Comparison of ENCODE assay signal across 26 cellular contexts in genomic region chr7:25361388-25361787, GRCh38.
A peak's percentile ranks its signal among the peaks of the same experiment; 100 is the strongest.
DNase-seq lines count a peak whose midpoint lies in the region; FAIRE-seq and TF ChIP-seq lines count a peak whose summit lies in the region.
"Had no signal": no experiment of that assay in that cellular context is flagged by ENCODE, and none has a peak within 500 bp of the region (broad histone marks: within the 10 kb centered on the region; RNA-seq: fewer than 3 reads in every experiment).

No MANE protein-coding gene starts in this region.

- 47% methylated on average over 4 of the region's 5 CpGs for WGBS in mammary epithelial cell (ENCODE audit: low coverage, missing lambda C conversion rate)

- TF ChIP-seq CTCF in C4-2B (conservative IDR thresholded peaks at IDR 0.05) (no peak), nephron (IDR thresholded peaks at IDR 0.05; ENCODE audit: unreplicated experiment in 3 of 3) (no peak), mammary epithelial cell (conservative IDR thresholded peaks at IDR 0.05 in 1 of 2, IDR thresholded peaks at IDR 0.05 in 1 of 2; ENCODE audit: extremely low read depth in 1 of 2, insufficient read depth in 1 of 2, low read depth in 1 of 2, low read length in 2 of 2) (no peak), brain microvascular endothelial cell (IDR thresholded peaks at IDR 0.05; ENCODE audit: low read depth, low read length, missing control alignments) (no peak)

- no peaks in the 10 kb centered on the region for H4K20me1 ChIP-seq in mammary epithelial cell (ENCODE audit: insufficient read depth, low read length)
- H4K20me1 ChIP-seq: BLaER1 treated with 17β-estradiol and CSF1 and Interleukin-3, amounts not matched to agents 10 nM and 100 nM had no signal

- in situ Hi-C loops in mammary epithelial cell (cut with MboI; ENCODE audit: low sequenced_read_pairs in 2 of 2), result no loop called here
- in situ Hi-C loops in brain microvascular endothelial cell (cut with HindIII; ENCODE audit: low pct_ligation_motif_present, low sequenced_read_pairs), result no loop called here

- dilution Hi-C loops in mammary epithelial cell (cut with HindIII; ENCODE audit: low sequenced_read_pairs), result loop anchor here (5.0 kb wide), 1 partner anchor 49 kb away; no protein-coding TSS in a partner anchor

- H3K79me2 ChIP-seq in mammary epithelial cell (ENCODE audit: insufficient read depth, low read length), result no peaks in the 10 kb centered on the region

- DNase-seq in HTR-8/SVneo (ENCODE audit: insufficient read length, low spot score) (no peak), mammary epithelial cell (no peak), inferior parietal cortex (ENCODE audit: extremely low spot score) (no peak), SW480 (ENCODE audit: low spot score) (no peak), brain microvascular endothelial cell (no peak)
- DNase-seq: 8988T; ACHN; AML-193; BE2C; Calu3; CD4-positive, alpha-beta memory T cell; COR-L47; DMS79; EL; GDM1; GOT3; HFFc6 had no signal

- no peaks in the 10 kb centered on the region for H3K36me3 Mint-ChIP-seq in nephron (ENCODE audit: low read depth)
- H3K36me3 Mint-ChIP-seq: CD4-positive, alpha-beta memory T cell had no signal

- H3K27me3 ChIP-seq in mammary epithelial cell (ENCODE audit: insufficient read depth, low read length) (peaks cover 2% of the 10 kb centered on the region), brain microvascular endothelial cell (replicated peaks) (no peaks in the 10 kb centered on the region)
- H3K27me3 ChIP-seq: BLaER1 treated with 17β-estradiol and CSF1 and Interleukin-3, amounts not matched to agents 10 nM and 100 nM had no signal

- H3K9me3 Mint-ChIP-seq in nephron, result peaks cover 3% of the 10 kb centered on the region

- CTCF ChIA-PET in mammary epithelial cell (lab: Charles Lee; ENCODE audit: low non-redundant PET), result interaction anchor here (0.7 kb wide), 1 partner anchor 204 kb away, joined by 3 read pairs; no protein-coding TSS in a partner anchor

- no peaks in the 10 kb centered on the region for H3K9me3 ChIP-seq in mammary epithelial cell (replicated peaks; ENCODE audit: insufficient read depth, low read length)
- H3K9me3 ChIP-seq: A549; BE2C; BLaER1 treated with 17β-estradiol and CSF1 and Interleukin-3, amounts not matched to agents 10 nM and 100 nM; HAP-1 had no signal

- H3K4me3 Mint-ChIP-seq in nephron, result no peak overlapping the region
- H3K4me3 Mint-ChIP-seq: CD4-positive, alpha-beta memory T cell; HFFc6 had no signal

- no peaks in the 10 kb centered on the region for H3K36me3 ChIP-seq in mammary epithelial cell (ENCODE audit: insufficient read depth, low read length)
- no peaks in the 10 kb centered on the region for H3K36me3 ChIP-seq in brain microvascular endothelial cell (replicated peaks)
- H3K36me3 ChIP-seq: BE2C; BLaER1 treated with 17β-estradiol and CSF1 and Interleukin-3, amounts not matched to agents 10 nM and 100 nM; HAP-1 had no signal

- no peaks in the 10 kb centered on the region for H3K4me1 ChIP-seq in mammary epithelial cell (ENCODE audit: insufficient read depth, low read length)
- H3K4me1 ChIP-seq: A549, BE2C had no signal

- no peak overlapping the region for H3K9ac ChIP-seq in mammary epithelial cell (ENCODE audit: insufficient read depth, low read length)
- H3K9ac ChIP-seq: BLaER1 treated with 17β-estradiol and CSF1 and Interleukin-3, amounts not matched to agents 10 nM and 100 nM had no signal

- H3K27me3 Mint-ChIP-seq in nephron (ENCODE audit: low read depth), result no peaks in the 10 kb centered on the region

- peaks cover 31% of the 10 kb centered on the region for H3K4me1 Mint-ChIP-seq in nephron

- H2AFZ ChIP-seq in mammary epithelial cell (ENCODE audit: low read depth, low read length), result no peak overlapping the region

- no TSS peak for BruUV-seq in mammary epithelial cell (replicated peaks; lab: Mats Ljungman, UMichigan)

- peak; percentile 52 for FAIRE-seq in HTR-8/SVneo (lab: Jason Lieb, UNC)
- FAIRE-seq: A549, GM12878, GM19239, H54 had no signal

- H3K27ac ChIP-seq in C4-2B, result peak overlapping the region; percentile 24
- H3K27ac ChIP-seq in cingulate gyrus (ENCODE audit: low read depth, low read length), result peak overlapping the region; percentile 69
- H3K27ac ChIP-seq in mammary epithelial cell (ENCODE audit: insufficient read depth, low read depth, low read length), result no peak overlapping the region
- no peak overlapping the region for H3K27ac ChIP-seq in brain microvascular endothelial cell
- H3K27ac ChIP-seq: A549; BLaER1 treated with 17β-estradiol and CSF1 and Interleukin-3, amounts not matched to agents 10 nM and 100 nM had no signal

- H3K27ac Mint-ChIP-seq in nephron, result peak overlapping the region; percentile 28 to 96 (median 30)
- H3K27ac Mint-ChIP-seq: CD4-positive, alpha-beta memory T cell; HFFc6 had no signal

- no peak overlapping the region for H3K4me3 ChIP-seq in mammary epithelial cell (replicated peaks in 1 of 3; ENCODE audit: insufficient read depth in 1 of 3, low read depth in 2 of 3, low read length in 3 of 3)
- H3K4me3 ChIP-seq in brain microvascular endothelial cell (ENCODE audit: low read depth, low read length), result no peak overlapping the region
- H3K4me3 ChIP-seq: A549; BLaER1 treated with 17β-estradiol and CSF1 and Interleukin-3, amounts not matched to agents 10 nM and 100 nM; GM12878; HAP-1 had no signal

- intact Hi-C loops in mammary epithelial cell (cut with micrococcal nuclease), result no loop called here

- no peak overlapping the region for H3K4me2 ChIP-seq in mammary epithelial cell (ENCODE audit: insufficient read depth, low read depth, low read length)
- H3K4me2 ChIP-seq: A549; BLaER1 treated with 17β-estradiol and CSF1 and Interleukin-3, amounts not matched to agents 10 nM and 100 nM had no signal

Comparison
In these comparisons a context has a peak if more than half of its experiments do, and no peak if none do; other contexts are left out.
1. H3K27ac ChIP-seq: peak in C4-2B (single experiment) and cingulate gyrus (single experiment); none in mammary epithelial cell (single experiment) and brain microvascular endothelial cell (single experiment).